ENCODE assay signal across 1 cellular context in the genomic region with DNA sequence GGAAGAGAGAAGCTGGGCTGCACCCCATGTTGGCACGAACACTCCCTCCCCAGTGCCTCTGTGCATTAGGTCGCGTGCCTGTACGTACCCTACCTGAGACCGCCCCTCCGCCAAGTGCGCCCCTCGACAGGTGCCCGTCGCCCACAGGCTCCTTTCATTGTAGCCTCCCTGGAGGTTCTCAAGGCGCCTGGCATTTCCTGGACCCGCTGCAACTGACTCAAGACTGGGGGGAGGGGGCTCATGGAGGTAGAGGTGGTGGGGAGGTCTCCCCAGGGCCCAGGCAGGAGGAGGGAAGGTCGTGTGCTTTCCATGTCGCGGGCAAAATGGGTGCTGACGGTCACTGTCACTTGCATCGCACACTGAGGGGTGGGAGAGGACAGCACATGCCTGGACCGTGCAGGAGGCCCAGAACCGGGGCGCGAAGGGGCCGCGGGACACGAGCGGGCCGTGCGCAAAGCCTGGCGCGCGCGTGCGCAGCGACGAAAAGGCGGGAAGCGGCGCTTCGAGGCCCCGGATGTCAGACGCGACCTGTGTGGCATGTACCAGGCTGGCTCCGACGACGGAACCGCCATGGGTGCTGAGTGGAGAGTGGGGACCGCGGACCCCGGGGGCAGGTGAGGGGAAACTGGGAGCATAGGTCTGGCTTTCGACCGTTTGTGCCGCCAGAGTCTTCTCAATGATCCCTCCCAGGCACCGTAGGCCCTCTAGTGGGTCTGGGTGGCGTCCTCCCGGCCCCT.
TF ChIP-seq lines count a peak whose summit lies in the region.

No MANE protein-coding gene starts in this region.

TF ChIP-seq in WTC11, 78 proteins besides CTCF, POLR2A, EP300 and RAD21 (continued from another document and continues in another):
- peak; percentile 96 for TF ChIP-seq ZNF121 (CRISPR knock-in tag; IDR thresholded peaks at IDR 0.05)
- TF ChIP-seq MYBL2 (CRISPR knock-in tag; IDR thresholded peaks at IDR 0.05), result 0 out of 2 replicates have a peak, but pooled peaks have one; percentile 69
- TF ChIP-seq GABPB1 (CRISPR knock-in tag; IDR thresholded peaks at IDR 0.05), result no peak
- TF ChIP-seq OVOL2 (CRISPR knock-in tag; IDR thresholded peaks at IDR 0.05; ENCODE audit: borderline replicate concordance), result no peak
- TF ChIP-seq, protein P1, sequence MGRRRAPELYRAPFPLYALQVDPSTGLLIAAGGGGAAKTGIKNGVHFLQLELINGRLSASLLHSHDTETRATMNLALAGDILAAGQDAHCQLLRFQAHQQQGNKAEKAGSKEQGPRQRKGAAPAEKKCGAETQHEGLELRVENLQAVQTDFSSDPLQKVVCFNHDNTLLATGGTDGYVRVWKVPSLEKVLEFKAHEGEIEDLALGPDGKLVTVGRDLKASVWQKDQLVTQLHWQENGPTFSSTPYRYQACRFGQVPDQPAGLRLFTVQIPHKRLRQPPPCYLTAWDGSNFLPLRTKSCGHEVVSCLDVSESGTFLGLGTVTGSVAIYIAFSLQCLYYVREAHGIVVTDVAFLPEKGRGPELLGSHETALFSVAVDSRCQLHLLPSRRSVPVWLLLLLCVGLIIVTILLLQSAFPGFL (CRISPR knock-in tag; IDR thresholded peaks at IDR 0.05; ENCODE audit: borderline replicate concordance), result peak; percentile 41; the same call in 1 of the 2 replicates
- TF ChIP-seq SMAD3 (CRISPR knock-in tag; IDR thresholded peaks at IDR 0.05; ENCODE audit: borderline replicate concordance), result peak; percentile 82; the same call in 1 of the 2 replicates
- TF ChIP-seq GRHL2 (CRISPR knock-in tag; IDR thresholded peaks at IDR 0.05; ENCODE audit: insufficient replicate concordance, severe bottlenecking), result no peak
- TF ChIP-seq, protein P2, sequence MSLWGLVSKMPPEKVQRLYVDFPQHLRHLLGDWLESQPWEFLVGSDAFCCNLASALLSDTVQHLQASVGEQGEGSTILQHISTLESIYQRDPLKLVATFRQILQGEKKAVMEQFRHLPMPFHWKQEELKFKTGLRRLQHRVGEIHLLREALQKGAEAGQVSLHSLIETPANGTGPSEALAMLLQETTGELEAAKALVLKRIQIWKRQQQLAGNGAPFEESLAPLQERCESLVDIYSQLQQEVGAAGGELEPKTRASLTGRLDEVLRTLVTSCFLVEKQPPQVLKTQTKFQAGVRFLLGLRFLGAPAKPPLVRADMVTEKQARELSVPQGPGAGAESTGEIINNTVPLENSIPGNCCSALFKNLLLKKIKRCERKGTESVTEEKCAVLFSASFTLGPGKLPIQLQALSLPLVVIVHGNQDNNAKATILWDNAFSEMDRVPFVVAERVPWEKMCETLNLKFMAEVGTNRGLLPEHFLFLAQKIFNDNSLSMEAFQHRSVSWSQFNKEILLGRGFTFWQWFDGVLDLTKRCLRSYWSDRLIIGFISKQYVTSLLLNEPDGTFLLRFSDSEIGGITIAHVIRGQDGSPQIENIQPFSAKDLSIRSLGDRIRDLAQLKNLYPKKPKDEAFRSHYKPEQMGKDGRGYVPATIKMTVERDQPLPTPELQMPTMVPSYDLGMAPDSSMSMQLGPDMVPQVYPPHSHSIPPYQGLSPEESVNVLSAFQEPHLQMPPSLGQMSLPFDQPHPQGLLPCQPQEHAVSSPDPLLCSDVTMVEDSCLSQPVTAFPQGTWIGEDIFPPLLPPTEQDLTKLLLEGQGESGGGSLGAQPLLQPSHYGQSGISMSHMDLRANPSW (CRISPR knock-in tag; conservative IDR thresholded peaks at IDR 0.05; ENCODE audit: low read depth), result no peak
- TF ChIP-seq TP53 (CRISPR knock-in tag; IDR thresholded peaks at IDR 0.05), result peak; percentile 97
- TF ChIP-seq SOX15 (CRISPR knock-in tag; IDR thresholded peaks at IDR 0.05), result no peak
- TF ChIP-seq ZNF232 (CRISPR knock-in tag; IDR thresholded peaks at IDR 0.05), result peak; percentile 77; the same call in 1 of the 2 replicates
- TF ChIP-seq, protein P3, sequence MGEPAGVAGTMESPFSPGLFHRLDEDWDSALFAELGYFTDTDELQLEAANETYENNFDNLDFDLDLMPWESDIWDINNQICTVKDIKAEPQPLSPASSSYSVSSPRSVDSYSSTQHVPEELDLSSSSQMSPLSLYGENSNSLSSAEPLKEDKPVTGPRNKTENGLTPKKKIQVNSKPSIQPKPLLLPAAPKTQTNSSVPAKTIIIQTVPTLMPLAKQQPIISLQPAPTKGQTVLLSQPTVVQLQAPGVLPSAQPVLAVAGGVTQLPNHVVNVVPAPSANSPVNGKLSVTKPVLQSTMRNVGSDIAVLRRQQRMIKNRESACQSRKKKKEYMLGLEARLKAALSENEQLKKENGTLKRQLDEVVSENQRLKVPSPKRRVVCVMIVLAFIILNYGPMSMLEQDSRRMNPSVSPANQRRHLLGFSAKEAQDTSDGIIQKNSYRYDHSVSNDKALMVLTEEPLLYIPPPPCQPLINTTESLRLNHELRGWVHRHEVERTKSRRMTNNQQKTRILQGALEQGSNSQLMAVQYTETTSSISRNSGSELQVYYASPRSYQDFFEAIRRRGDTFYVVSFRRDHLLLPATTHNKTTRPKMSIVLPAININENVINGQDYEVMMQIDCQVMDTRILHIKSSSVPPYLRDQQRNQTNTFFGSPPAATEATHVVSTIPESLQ (CRISPR knock-in tag; IDR thresholded peaks at IDR 0.05), result peak; percentile 60; the same call in 1 of the 2 replicates
- TF ChIP-seq ATF2 (CRISPR knock-in tag; IDR thresholded peaks at IDR 0.05; ENCODE audit: borderline replicate concordance, low read depth), result peak; percentile 88; the same call in 1 of the 2 replicates
- peak; percentile 81; the same call in 1 of the 2 replicates for TF ChIP-seq JUN (CRISPR knock-in tag; IDR thresholded peaks at IDR 0.05)
- TF ChIP-seq, protein P4, sequence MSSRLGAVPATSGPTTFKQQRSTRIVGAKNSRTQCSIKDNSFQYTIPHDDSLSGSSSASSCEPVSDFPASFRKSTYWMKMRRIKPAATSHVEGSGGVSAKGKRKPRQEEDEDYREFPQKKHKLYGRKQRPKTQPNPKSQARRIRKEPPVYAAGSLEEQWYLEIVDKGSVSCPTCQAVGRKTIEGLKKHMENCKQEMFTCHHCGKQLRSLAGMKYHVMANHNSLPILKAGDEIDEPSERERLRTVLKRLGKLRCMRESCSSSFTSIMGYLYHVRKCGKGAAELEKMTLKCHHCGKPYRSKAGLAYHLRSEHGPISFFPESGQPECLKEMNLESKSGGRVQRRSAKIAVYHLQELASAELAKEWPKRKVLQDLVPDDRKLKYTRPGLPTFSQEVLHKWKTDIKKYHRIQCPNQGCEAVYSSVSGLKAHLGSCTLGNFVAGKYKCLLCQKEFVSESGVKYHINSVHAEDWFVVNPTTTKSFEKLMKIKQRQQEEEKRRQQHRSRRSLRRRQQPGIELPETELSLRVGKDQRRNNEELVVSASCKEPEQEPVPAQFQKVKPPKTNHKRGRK (CRISPR knock-in tag; IDR thresholded peaks at IDR 0.05; ENCODE audit: borderline replicate concordance), result no peak
- TF ChIP-seq AR (CRISPR knock-in tag; IDR thresholded peaks at IDR 0.05), result no peak
- TF ChIP-seq, protein P5, sequence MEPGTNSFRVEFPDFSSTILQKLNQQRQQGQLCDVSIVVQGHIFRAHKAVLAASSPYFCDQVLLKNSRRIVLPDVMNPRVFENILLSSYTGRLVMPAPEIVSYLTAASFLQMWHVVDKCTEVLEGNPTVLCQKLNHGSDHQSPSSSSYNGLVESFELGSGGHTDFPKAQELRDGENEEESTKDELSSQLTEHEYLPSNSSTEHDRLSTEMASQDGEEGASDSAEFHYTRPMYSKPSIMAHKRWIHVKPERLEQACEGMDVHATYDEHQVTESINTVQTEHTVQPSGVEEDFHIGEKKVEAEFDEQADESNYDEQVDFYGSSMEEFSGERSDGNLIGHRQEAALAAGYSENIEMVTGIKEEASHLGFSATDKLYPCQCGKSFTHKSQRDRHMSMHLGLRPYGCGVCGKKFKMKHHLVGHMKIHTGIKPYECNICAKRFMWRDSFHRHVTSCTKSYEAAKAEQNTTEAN (CRISPR knock-in tag; IDR thresholded peaks at IDR 0.05), result peak; percentile 95
- TF ChIP-seq ERG (CRISPR knock-in tag; IDR thresholded peaks at IDR 0.05), result no peak
- TF ChIP-seq CREM (CRISPR knock-in tag; IDR thresholded peaks at IDR 0.05), result peak; percentile 74; the same call in 1 of the 2 replicates
- TF ChIP-seq TEAD4 (CRISPR knock-in tag; IDR thresholded peaks at IDR 0.05), result peak; percentile 78
- no peak; the same call in 1 of the 2 replicates for TF ChIP-seq ZNF263 (CRISPR knock-in tag; IDR thresholded peaks at IDR 0.05; ENCODE audit: low read depth)
- peak; percentile 47 for TF ChIP-seq NFYB (CRISPR knock-in tag; conservative IDR thresholded peaks at IDR 0.05; ENCODE audit: low read depth)
- TF ChIP-seq IRF1 (CRISPR knock-in tag; IDR thresholded peaks at IDR 0.05), result peak; percentile 97
- TF ChIP-seq TCF7 (CRISPR knock-in tag; IDR thresholded peaks at IDR 0.05; ENCODE audit: low read depth), result peak; percentile 94
- TF ChIP-seq, protein P6, sequence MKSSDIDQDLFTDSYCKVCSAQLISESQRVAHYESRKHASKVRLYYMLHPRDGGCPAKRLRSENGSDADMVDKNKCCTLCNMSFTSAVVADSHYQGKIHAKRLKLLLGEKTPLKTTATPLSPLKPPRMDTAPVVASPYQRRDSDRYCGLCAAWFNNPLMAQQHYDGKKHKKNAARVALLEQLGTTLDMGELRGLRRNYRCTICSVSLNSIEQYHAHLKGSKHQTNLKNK (CRISPR knock-in tag; IDR thresholded peaks at IDR 0.05), result no peak
- TF ChIP-seq NR3C1 (CRISPR knock-in tag; conservative IDR thresholded peaks at IDR 0.05; ENCODE audit: low read depth), result peak; percentile 78; the same call in 1 of the 2 replicates
- no peak for TF ChIP-seq HMGA2 (CRISPR knock-in tag; IDR thresholded peaks at IDR 0.05)
- no peak for TF ChIP-seq EMX1 (CRISPR knock-in tag; IDR thresholded peaks at IDR 0.05)
- TF ChIP-seq ELF4 (CRISPR knock-in tag; IDR thresholded peaks at IDR 0.05; ENCODE audit: low read depth), result peak; percentile 91
- TF ChIP-seq FOXP1 (CRISPR knock-in tag; IDR thresholded peaks at IDR 0.05; ENCODE audit: borderline replicate concordance), result peak; percentile 99
- peak; percentile 78 for TF ChIP-seq PRDM15 (CRISPR knock-in tag; IDR thresholded peaks at IDR 0.05)
- peak; percentile 93; the same call in 1 of the 2 replicates for TF ChIP-seq ESRRA (CRISPR knock-in tag; IDR thresholded peaks at IDR 0.05; ENCODE audit: borderline replicate concordance)
